ENCODE assay signal across 8 cellular contexts in the genomic region with DNA sequence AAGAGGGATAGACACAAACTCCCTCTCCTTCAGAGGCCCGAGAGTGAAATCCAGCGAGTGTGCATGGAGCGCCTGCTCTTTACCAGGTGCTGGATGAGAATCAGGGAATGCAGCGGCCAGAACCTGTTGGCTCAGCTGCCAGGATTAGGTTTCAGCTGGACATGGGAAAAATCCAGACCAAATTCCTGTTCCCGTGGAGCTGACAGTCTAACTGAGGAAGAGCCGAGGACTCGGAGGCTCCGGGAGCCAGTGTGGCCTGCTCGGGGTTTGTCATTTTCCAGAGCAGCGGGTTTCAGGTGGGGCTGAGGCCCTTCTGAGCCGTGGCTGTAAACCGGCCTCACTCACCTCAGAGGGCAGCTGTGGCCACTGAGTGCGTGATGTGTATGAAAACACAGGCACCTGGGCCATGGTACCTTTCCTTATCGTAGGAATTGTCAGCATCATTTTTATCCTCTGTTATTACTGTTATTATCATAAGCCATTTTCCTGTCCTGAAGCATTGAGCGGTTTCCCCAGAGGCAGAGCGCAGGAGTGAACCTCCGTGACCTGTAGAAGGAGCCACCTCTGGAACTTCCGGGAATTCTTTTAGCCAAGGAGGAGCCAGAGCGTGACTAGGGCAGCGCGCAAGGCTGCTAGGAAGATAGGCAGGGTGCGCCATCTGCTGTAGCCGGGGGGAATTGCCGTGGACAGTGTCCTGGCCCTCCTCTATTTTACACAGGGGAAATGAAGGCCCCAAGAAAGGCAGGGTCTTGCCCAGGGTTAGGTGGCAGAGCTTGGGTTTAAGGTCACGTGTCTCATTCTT.
DNase-seq lines count a peak whose midpoint lies in the region; ATAC-seq and TF ChIP-seq lines count a peak whose summit lies in the region.

No MANE protein-coding gene starts in this region.

- peaks cover 39 to 68% (median 60%) of the 10 kb centered on the region in 10 experiments for H3K4me1 ChIP-seq in BLaER1 treated with 17β-estradiol and CSF1 and Interleukin-3, amounts not matched to agents 10 nM and 100 nM
- H3K4me1 ChIP-seq in OCI-LY1 (ENCODE audit: insufficient read depth, low read length, severe bottlenecking) (peaks cover 43% of the 10 kb centered on the region), mucosa of stomach (ENCODE audit: control insufficient read depth, insufficient read depth, low read length) (peaks cover 13% of the 10 kb centered on the region)

- H3K4me3 ChIP-seq in BLaER1 treated with 17β-estradiol and CSF1 and Interleukin-3, amounts not matched to agents 10 nM and 100 nM: peak overlapping the region in 3 of 10 experiments; percentile 7 to 23 (median 22); a peak in 5 of 20 replicates
- H3K4me3 ChIP-seq in OCI-LY1 (ENCODE audit: low read depth, low read length, poor library complexity, severe bottlenecking) (peak overlapping the region; percentile 34), mucosa of stomach (ENCODE audit: low read length) (peak overlapping the region; percentile 44)

- H2AFZ ChIP-seq in OCI-LY1 (ENCODE audit: low read length): 0 out of 2 replicates have a peak overlapping the region, but pooled peaks have one; percentile 26

- H3K9me3 ChIP-seq in BLaER1 treated with 17β-estradiol and CSF1 and Interleukin-3, amounts not matched to agents 10 nM and 100 nM (replicated peaks in 1 of 11): peaks cover 0 to 7% (median 0%) of the 10 kb centered on the region in 11 experiments; a peak in 2 of 22 replicates
- no peaks in the 10 kb centered on the region for H3K9me3 ChIP-seq in OCI-LY1 (ENCODE audit: low read length)
- H3K9me3 ChIP-seq in mucosa of stomach (ENCODE audit: control insufficient read depth, low read length): no peaks in the 10 kb centered on the region

- peak; percentile 85 for ATAC-seq in GM19395 (IDR thresholded peaks at IDR 0.05; ENCODE audit: unreplicated experiment)

- H3K27me3 ChIP-seq in BLaER1 treated with 17β-estradiol and CSF1 and Interleukin-3, amounts not matched to agents 10 nM and 100 nM: no peaks in the 10 kb centered on the region
- no peaks in the 10 kb centered on the region for H3K27me3 ChIP-seq in OCI-LY1 (ENCODE audit: insufficient read depth, low read length)
- H3K27me3 ChIP-seq in mucosa of stomach (ENCODE audit: control insufficient read depth, insufficient read depth, low read length): no peaks in the 10 kb centered on the region

- no peaks in the 10 kb centered on the region for H3K9me2 ChIP-seq in OCI-LY1 (ENCODE audit: low read depth, low read length)

- peaks cover 0 to 22% (median 0%) of the 10 kb centered on the region in 11 experiments; a peak in 6 of 22 replicates for H4K20me1 ChIP-seq in BLaER1 treated with 17β-estradiol and CSF1 and Interleukin-3, amounts not matched to agents 10 nM and 100 nM
- H4K20me1 ChIP-seq in OCI-LY1 (ENCODE audit: insufficient read depth, low read length): no peaks in the 10 kb centered on the region

- H3K9ac ChIP-seq in BLaER1 treated with 17β-estradiol and CSF1 and Interleukin-3, amounts not matched to agents 10 nM and 100 nM: peak overlapping the region in 10 of 11 experiments; percentile 52 to 82 (median 76); a peak in 19 of 22 replicates
- peak overlapping the region; percentile 55; the same call in 1 of the 2 replicates for H3K9ac ChIP-seq in OCI-LY1 (ENCODE audit: low read length)
- H3K9ac ChIP-seq in mucosa of stomach (ENCODE audit: low read length): peak overlapping the region; percentile 57

- H3K79me2 ChIP-seq in OCI-LY1 (ENCODE audit: insufficient read depth, low read length): no peaks in the 10 kb centered on the region

- DNase-seq in HuH-7.5 (ENCODE audit: low spot score): peak; percentile 95
- peak; percentile 87 for DNase-seq in activated T-cell treated with anti-CD3 and anti-CD28 coated beads for 4 hours
- DNase-seq in epithelial cell of prostate (ENCODE audit: low read depth, low spot score): peak; percentile 33
- peak; percentile 60 to 84 for DNase-seq in stimulated activated CD8-positive, alpha-beta memory T cell treated with anti-CD3 and anti-CD28 coated beads, Interleukin-4, amount 100 ng/mL, for 4 hours (ENCODE audit: low read depth in 2 of 2, low spot score in 1 of 2)

- no peaks in the 10 kb centered on the region for H3F3A ChIP-seq in OCI-LY1 (ENCODE audit: insufficient read depth, low read length)

- peak overlapping the region; percentile 56 to 85 (median 72) for H3K4me2 ChIP-seq in BLaER1 treated with 17β-estradiol and CSF1 and Interleukin-3, amounts not matched to agents 10 nM and 100 nM
- H3K4me2 ChIP-seq in OCI-LY1 (ENCODE audit: low read length): peak overlapping the region; percentile 58

- peaks cover 13 to 31% (median 26%) of the 10 kb centered on the region in 11 experiments; a peak in 21 of 22 replicates for H3K36me3 ChIP-seq in BLaER1 treated with 17β-estradiol and CSF1 and Interleukin-3, amounts not matched to agents 10 nM and 100 nM
- peaks cover 23% of the 10 kb centered on the region; the same call in 1 of the 2 replicates for H3K36me3 ChIP-seq in OCI-LY1 (ENCODE audit: insufficient read depth, low read length)
- H3K36me3 ChIP-seq in mucosa of stomach (ENCODE audit: control insufficient read depth, insufficient read depth, low read length): no peaks in the 10 kb centered on the region

- peak; percentile 98 for TF ChIP-seq CTCF in OCI-LY1 (IDR thresholded peaks at IDR 0.05; ENCODE audit: low read length)

- H3K27ac ChIP-seq in BLaER1 treated with 17β-estradiol and CSF1 and Interleukin-3, amounts not matched to agents 10 nM and 100 nM: peak overlapping the region; percentile 10 to 96 (median 86); a peak in 20 of 22 replicates
- H3K27ac ChIP-seq in OCI-LY1 (ENCODE audit: low read depth, low read length, poor library complexity, severe bottlenecking): peak overlapping the region; percentile 82
- no peak overlapping the region for H3K27ac ChIP-seq in epithelial cell of prostate

Comparison
In these comparisons a context has a peak if more than half of its experiments do, and no peak if none do; other contexts are left out.
1. DNase-seq: peak in every context shown above with its lines; median percentile 95 in HuH-7.5; 87 in activated T-cell treated with anti-CD3 and anti-CD28 coated beads for 4 hours; 72 in stimulated activated CD8-positive, alpha-beta memory T cell treated with anti-CD3 and anti-CD28 coated beads, Interleukin-4, amount 100 ng/mL, for 4 hours; 33 in epithelial cell of prostate.